In the genomic region with DNA sequence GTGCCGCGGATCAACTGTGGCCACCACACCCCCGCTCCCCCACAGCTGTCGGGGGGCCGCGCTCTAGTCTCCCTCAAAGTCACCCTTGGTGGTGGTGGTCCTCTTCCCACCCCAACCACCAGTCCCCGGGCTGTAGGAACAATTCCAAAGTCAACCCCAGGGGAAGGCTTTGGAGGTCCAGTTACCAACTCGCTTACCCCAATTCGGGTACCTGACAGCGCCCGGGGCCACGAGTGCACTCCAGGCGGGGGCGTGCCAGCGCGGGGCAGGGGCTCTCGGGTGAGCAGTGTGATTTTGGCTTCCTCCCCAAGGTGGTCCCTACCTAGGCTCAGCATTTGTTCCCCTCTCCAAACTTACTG, we compare ENCODE assay signal across 8 cellular contexts. TPM values are rescaled to one million over a fixed set of nuclear protein-coding genes. Genes with fewer than 3 reads are reported as not detected.
DNase-seq lines count a peak whose midpoint lies in the region; ATAC-seq, FAIRE-seq and TF ChIP-seq lines count a peak whose summit lies in the region.

No MANE protein-coding gene starts in this region.

- POLR2A ChIA-PET in MCF 10A (lab: Yijun Ruan, JAX): interaction anchor here (0.7 to 2.0 kb wide), 6 partner anchors 13 to 1026 kb away, joined by 3 to 14 read pairs (median 4); no protein-coding TSS in a partner anchor

- ATAC-seq in GM21723 (IDR thresholded peaks at IDR 0.05; ENCODE audit: unreplicated experiment): peak; percentile 1
- no peak for ATAC-seq in mucosa of descending colon

- H3K27ac ChIP-seq in SJSA1 (no peak overlapping the region), vagina (peak overlapping the region; percentile 97)

- H3K4me1 ChIP-seq in SJSA1 (replicated peaks): peaks cover 46% of the 10 kb centered on the region
- H3K4me1 ChIP-seq in mucosa of descending colon (ENCODE audit: low read depth): peaks cover 42% of the 10 kb centered on the region
- peaks cover 28% of the 10 kb centered on the region for H3K4me1 ChIP-seq in vagina

- DNase-seq in SJSA1 (ENCODE audit: low read depth in 1 of 2, low spot score in 2 of 2) (peak in 1 of 2 experiments; percentile 36), MCF 10A (ENCODE audit: unreplicated experiment) (peak; percentile 33), mucosa of descending colon (no peak), vagina (ENCODE audit: extremely low spot score in 2 of 2) (no peak), GM12892 (ENCODE audit: insufficient read length) (no peak), SKM-1 (lab: John Stamatoyannopoulos, UW; ENCODE audit: unreplicated experiment) (no peak), HPDE6-E6E7 (ENCODE audit: extremely low spot score) (no peak)

- no TSS peak for BruUV-seq in MCF 10A (replicated peaks; lab: Mats Ljungman, UMichigan)

- H3K9me3 ChIP-seq in SJSA1 (replicated peaks) (peaks cover 7% of the 10 kb centered on the region; the same call in 1 of the 2 replicates), mucosa of descending colon (no peaks in the 10 kb centered on the region), vagina (no peaks in the 10 kb centered on the region)

- H3K9me3 Mint-ChIP-seq in MCF 10A (ENCODE audit: unreplicated experiment): no peaks in the 10 kb centered on the region

- H3K27me3 Mint-ChIP-seq in MCF 10A (ENCODE audit: insufficient read depth, unreplicated experiment): no peaks in the 10 kb centered on the region

- no peaks in the 10 kb centered on the region for H3K27me3 ChIP-seq in SJSA1 (replicated peaks)
- no peaks in the 10 kb centered on the region for H3K27me3 ChIP-seq in vagina

- H3K4me1 Mint-ChIP-seq in MCF 10A (ENCODE audit: insufficient read depth, unreplicated experiment): peaks cover 19% of the 10 kb centered on the region

- TF ChIP-seq POLR2A in vagina (IDR thresholded peaks at IDR 0.05) (no peak), GM12892 (IDR thresholded peaks at IDR 0.05; ENCODE audit: low read depth, low read length) (no peak)

- H3K4me3 ChIP-seq in SJSA1 (peak overlapping the region; percentile 98), mucosa of descending colon (peak overlapping the region; percentile 97), vagina (peak overlapping the region; percentile 72 to 96)

- intact Hi-C loops in MCF 10A (cut with micrococcal nuclease): loop anchor here (2.0 to 5.0 kb wide), 3 partner anchors 141 to 1021 kb away; no protein-coding TSS in a partner anchor
- intact Hi-C loops in mucosa of descending colon (cut with DNase I, micrococcal nuclease): loop anchor here (10.0 kb wide), 1 partner anchor 93 kb away; no protein-coding TSS in a partner anchor
- intact Hi-C loops in vagina (cut with DNase I): loop anchor here (5.0 kb wide), 2 partner anchors 124 to 766 kb away; no protein-coding TSS in a partner anchor

- CTCF ChIA-PET in MCF 10A (lab: Yijun Ruan, JAX): interaction anchor here (0.7 to 1.8 kb wide), 5 partner anchors 9 to 1021 kb away, joined by 3 to 6 read pairs (median 4); no protein-coding TSS in a partner anchor

- no peak for TF ChIP-seq CTCF in MCF 10A (IDR thresholded peaks at IDR 0.05; ENCODE audit: unreplicated experiment)
- TF ChIP-seq CTCF in mucosa of descending colon (IDR thresholded peaks at IDR 0.05): no peak
- no peak for TF ChIP-seq CTCF in vagina (IDR thresholded peaks at IDR 0.05)

- H3K36me3 ChIP-seq in SJSA1: peaks cover 25% of the 10 kb centered on the region
- no peaks in the 10 kb centered on the region for H3K36me3 ChIP-seq in mucosa of descending colon (ENCODE audit: low read depth)
- no peaks in the 10 kb centered on the region for H3K36me3 ChIP-seq in vagina

- no peaks in the 10 kb centered on the region for H3K36me3 Mint-ChIP-seq in MCF 10A (ENCODE audit: insufficient read depth, unreplicated experiment)

- H3K4me3 Mint-ChIP-seq in MCF 10A (ENCODE audit: unreplicated experiment): peak overlapping the region; percentile 84

- H3K27ac Mint-ChIP-seq in MCF 10A (ENCODE audit: low read depth, unreplicated experiment): no peak overlapping the region

- FAIRE-seq in GM12892 (lab: Jason Lieb, UNC): no peak

RNA-seq across cellular contexts. Expression of gene ZMIZ1, which starts 0.6 kb away (rescaled TPM):
- 13.5 and 22.3 TPM in 2 replicates for total RNA-seq in SJSA1 (2014; rRNA removed; shearing (Covaris generic))
- total RNA-seq in MCF 10A (2022) (15.5 and 20.3 TPM in 2 replicates), mucosa of descending colon (100 to 1,000 TPM in 1 of 3 donors, 10 to 100 TPM in 2; 61.4 to 103 (median 89.1) TPM), vagina (61.4 TPM)
- 30.7 TPM for polyA plus RNA-seq in GM12892 (2012; ENCODE audit: missing spikeins)
